Comparison of ENCODE assay signal across 21 cellular contexts in genomic region chr5:109089191-109089590, GRCh38.
"Had no signal": no experiment of that assay in that cellular context is flagged by ENCODE, and none has a peak within 500 bp of the region (broad histone marks: within the 10 kb centered on the region; RNA-seq: fewer than 3 reads in every experiment).

No MANE protein-coding gene starts in this region.

- H3K9me3 ChIP-seq: SJSA1 had no signal

- H3K9ac ChIP-seq: KMS-11 had no signal

- H3K36me3 ChIP-seq: SJSA1 had no signal

- H3K27ac ChIP-seq: HL-60, KMS-11, SJSA1, SK-N-MC had no signal

- DNase-seq: Kasumi-1, MV-4-11, NCI-H1048, NCI-H1105, NCI-H1417, NCI-H1436 treated with DMSO at 0.1 percent for 48 hours, NCI-H1694, NCI-H187 treated with DMSO at 0.1 percent for 48 hours, NCI-H2029 treated with DMSO at 0.1 percent for 48 hours, NCI-H2171 treated with DMSO at 0.1 percent for 48 hours, NCI-H345, NCI-H446 treated with DMSO at 0.1 percent for 48 hours, NCI-H510A treated with DMSO at 0.1 percent for 48 hours, NCI-H526, Right ventricle myocardium superior, RPMI8226, SIG-M5 had no signal

- H3K27me3 ChIP-seq: SJSA1 had no signal

- H3K4me2 ChIP-seq: KMS-11 had no signal

- H3K4me1 ChIP-seq: SJSA1 had no signal

- H3K4me3 ChIP-seq: SJSA1, SK-N-MC had no signal
